Comparison of ENCODE assay signal across 31 cellular contexts in the genomic region with DNA sequence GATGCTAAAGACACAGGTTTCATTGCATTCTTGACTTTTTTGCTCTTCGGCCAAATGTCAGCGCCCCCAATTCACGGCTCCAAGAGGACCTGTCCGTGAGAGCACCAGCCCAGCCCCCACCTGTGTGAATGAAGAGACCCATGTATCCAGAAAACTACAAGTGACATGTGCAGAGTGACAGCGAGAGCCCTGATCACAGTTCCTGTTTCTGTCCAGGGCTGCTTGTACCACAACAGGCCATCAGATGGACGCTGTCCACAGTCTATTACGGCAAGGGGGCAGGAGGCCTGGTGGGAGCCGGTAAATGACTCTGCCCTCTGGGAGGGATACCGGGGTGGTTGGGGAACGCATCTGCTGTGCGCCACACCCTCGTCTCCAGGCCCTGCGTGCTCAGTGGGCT.
"Had no signal": no experiment of that assay in that cellular context is flagged by ENCODE, and none has a peak within 500 bp of the region (broad histone marks: within the 10 kb centered on the region; RNA-seq: fewer than 3 reads in every experiment).

No MANE protein-coding gene starts in this region.

- H3K4me1 Mint-ChIP-seq: activated CD4-positive, alpha-beta memory T cell treated with anti-CD3 and anti-CD28 coated beads, Interleukin-2, amount 10 ng/mL, durations not matched to agents 7 days and 5 days; activated CD4-positive, alpha-beta T cell treated with anti-CD3 and anti-CD28 coated beads, Interleukin-2, amount 10 ng/mL, durations not matched to agents 7 days and 5 days had no signal

- H3K4me1 ChIP-seq: heart left ventricle, stomach, thyroid gland had no signal

- H3K36me3 Mint-ChIP-seq: naive thymus-derived CD8-positive, alpha-beta T cell had no signal

- H3K36me3 ChIP-seq: brain microvascular endothelial cell, heart left ventricle, neutrophil, stomach, thyroid gland had no signal

- H3K9me3 Mint-ChIP-seq: immature natural killer cell; naive thymus-derived CD8-positive, alpha-beta T cell had no signal

- H3K27ac Mint-ChIP-seq: activated CD4-positive, alpha-beta memory T cell treated with anti-CD3 and anti-CD28 coated beads, Interleukin-2, amount 10 ng/mL, durations not matched to agents 7 days and 5 days; activated CD4-positive, alpha-beta T cell treated with anti-CD3 and anti-CD28 coated beads, Interleukin-2, amount 10 ng/mL, durations not matched to agents 7 days and 5 days; activated T-cell treated with anti-CD3 and anti-CD28 coated beads, Interleukin-2, amount 50 U/mL, for 24 hours; progenitor cell of endocrine pancreas; T-helper 17 cell had no signal

- H3K4me3 ChIP-seq: heart left ventricle, stomach, thyroid gland had no signal

- H3K27me3 Mint-ChIP-seq: activated CD4-positive, alpha-beta T cell treated with anti-CD3 and anti-CD28 coated beads, Interleukin-2, amount 10 ng/mL, durations not matched to agents 7 days and 5 days; activated T-cell treated with anti-CD3 and anti-CD28 coated beads, Interleukin-2, amount 50 U/mL, for 24 hours; naive thymus-derived CD8-positive, alpha-beta T cell; T-helper 17 cell had no signal

- ATAC-seq: left colon; naive thymus-derived CD8-positive, alpha-beta T cell; T-helper 17 cell had no signal

- DNase-seq: activated CD4-positive, alpha-beta memory T cell treated with anti-CD3 and anti-CD28 coated beads, Interleukin-2, amount 10 ng/mL, durations not matched to agents 7 days and 5 days; activated CD4-positive, alpha-beta T cell treated with anti-CD3 and anti-CD28 coated beads for 1 hour; activated CD4-positive, alpha-beta T cell treated with anti-CD3 and anti-CD28 coated beads, Interleukin-2, amount 10 ng/mL, durations not matched to agents 7 days and 5 days; activated CD8-positive, alpha-beta memory T cell treated with anti-CD3 and anti-CD28 coated beads, Interleukin-2, amount 50 U/mL, for 48 hours; activated gamma-delta T cell treated with Interleukin-2 at 50 U/mL for 16 hours; activated naive CD4-positive, alpha-beta T cell treated with anti-CD3 and anti-CD28 coated beads, Interleukin-2, amount 50 U/mL, for 16 hours; activated T-cell treated with anti-CD3 and anti-CD28 coated beads, Interleukin-2, amount 50 U/mL, for 24 hours; amniotic stem cell; brain microvascular endothelial cell; caudate nucleus; cortex of kidney; foreskin fibroblast; heart left ventricle; hypothalamus; immature natural killer cell; kidney; left colon; mammary epithelial cell; midbrain; naive thymus-derived CD8-positive, alpha-beta T cell; stimulated activated CD4-positive, alpha-beta T cell treated with anti-CD3 and anti-CD28 coated beads, Interleukin-15, amount 100 ng/mL, for 24 hours; stimulated activated CD4-positive, alpha-beta T cell treated with anti-CD3 and anti-CD28 coated beads, Interleukin-2, amount 100 ng/mL, for 24 hours; stimulated activated naive B cell treated with anti-CD40 and anti-IgM and Interleukin-4, amounts not matched to agents 10 μg/mL and 1 μg/mL and 100 μg/mL, for 72 hours; stomach; T-helper 17 cell; T1000; thyroid gland had no signal

- FAIRE-seq: astrocyte, endothelial cell of umbilical vein, kidney had no signal

- H3K27ac ChIP-seq: brain microvascular endothelial cell, neutrophil, thyroid gland had no signal

- H3K27me3 ChIP-seq: brain microvascular endothelial cell, heart left ventricle, neutrophil, stomach, thyroid gland had no signal

- H3K4me3 Mint-ChIP-seq: activated CD4-positive, alpha-beta memory T cell treated with anti-CD3 and anti-CD28 coated beads, Interleukin-2, amount 10 ng/mL, durations not matched to agents 7 days and 5 days; activated CD4-positive, alpha-beta T cell treated with anti-CD3 and anti-CD28 coated beads, Interleukin-2, amount 10 ng/mL, durations not matched to agents 7 days and 5 days; activated T-cell treated with anti-CD3 and anti-CD28 coated beads, Interleukin-2, amount 50 U/mL, for 24 hours; immature natural killer cell; naive thymus-derived CD8-positive, alpha-beta T cell; stimulated activated naive B cell treated with anti-CD40 and anti-IgM and Interleukin-4, amounts not matched to agents 10 μg/mL and 1 μg/mL and 100 μg/mL, for 72 hours; T-helper 17 cell had no signal

- H3K9me3 ChIP-seq: neutrophil, stomach, thyroid gland had no signal
